ENCODE assay signal across 18 cellular contexts in the genomic region with DNA sequence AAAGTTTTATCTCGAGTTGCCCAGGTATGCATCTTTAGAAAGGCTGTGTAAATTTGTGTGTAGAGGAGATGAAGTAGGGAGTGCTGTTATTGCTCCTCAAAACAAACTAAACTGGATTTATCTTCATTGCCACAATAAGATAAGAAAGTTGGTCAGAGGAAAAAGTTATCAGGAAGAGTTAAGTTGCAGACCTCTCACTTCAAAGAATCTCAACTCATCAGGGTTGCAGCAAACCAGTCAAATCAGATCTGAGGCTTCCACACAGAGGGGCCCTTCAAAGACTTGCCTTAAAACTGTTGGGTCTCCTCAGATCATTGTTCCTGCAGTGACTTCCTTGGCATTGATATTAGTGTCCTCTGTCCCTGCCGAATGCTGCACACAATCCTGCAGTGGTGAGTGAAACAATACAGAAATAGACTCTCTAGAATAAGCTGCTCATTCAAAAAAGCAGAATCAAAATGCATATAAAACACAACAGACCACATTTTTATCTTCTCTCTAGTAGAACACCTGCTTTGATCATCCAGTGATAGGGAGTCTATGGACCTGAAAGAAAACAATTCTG.
"Had no signal": no experiment of that assay in that cellular context is flagged by ENCODE, and none has a peak within 500 bp of the region (broad histone marks: within the 10 kb centered on the region; RNA-seq: fewer than 3 reads in every experiment).

No MANE protein-coding gene starts in this region.

- ATAC-seq: activated CD8-positive, alpha-beta memory T cell treated with anti-CD3 and anti-CD28 coated beads, Interleukin-2, amount 10 ng/mL, durations not matched to agents 7 days and 5 days; esophagus mucosa; left lung; stimulated activated memory B cell treated with anti-CD40 and anti-IgM and Interleukin-4, amounts not matched to agents 10 μg/mL and 1 μg/mL and 100 μg/mL, for 72 hours; T-cell had no signal

- H3K4me1 ChIP-seq: ascending aorta, breast epithelium, left lung, parathyroid adenoma, sigmoid colon, spleen, thyroid gland had no signal

- H3K79me2 ChIP-seq: parathyroid adenoma had no signal

- H3K27ac ChIP-seq: ascending aorta, breast epithelium, heart right ventricle, left lung, parathyroid adenoma, sigmoid colon, spleen, thyroid gland, WERI-Rb-1 had no signal

- H3K4me3 ChIP-seq: ascending aorta, breast epithelium, heart right ventricle, left lung, sigmoid colon, spleen, thyroid gland had no signal

- H3K9me3 ChIP-seq: breast epithelium, thyroid gland had no signal

- H2AFZ ChIP-seq: parathyroid adenoma had no signal

- H3K27me3 ChIP-seq: ascending aorta, breast epithelium, heart right ventricle, left lung, sigmoid colon, spleen, thyroid gland had no signal

- H3K36me3 ChIP-seq: ascending aorta, breast epithelium, heart right ventricle, left lung, sigmoid colon, spleen, thyroid gland, WERI-Rb-1 had no signal

- H3K9ac ChIP-seq: parathyroid adenoma had no signal

- DNase-seq: activated CD4-positive, alpha-beta T cell treated with anti-CD3 and anti-CD28 coated beads, Interleukin-2, amount 50 U/mL, for 48 hours; activated CD8-positive, alpha-beta memory T cell treated with anti-CD3 and anti-CD28 coated beads, Interleukin-2, amount 10 ng/mL, durations not matched to agents 7 days and 5 days; effector CD8-positive, alpha-beta T cell; heart right ventricle; left lung; mammary epithelial cell; sigmoid colon; spleen; stimulated activated CD4-positive, alpha-beta T cell treated with anti-CD3 and anti-CD28 coated beads, Interleukin-4, amount 100 ng/mL, for 4 hours; T-cell; T1000; thyroid gland; WERI-Rb-1 had no signal
